23 cellular contexts compared by ENCODE assay signal in genomic region chr2:50148632-50149031, GRCh38.
"Had no signal": no experiment of that assay in that cellular context is flagged by ENCODE, and none has a peak within 500 bp of the region (broad histone marks: within the 10 kb centered on the region; RNA-seq: fewer than 3 reads in every experiment).

No MANE protein-coding gene starts in this region.

- H3K4me3 ChIP-seq: coronary artery, dorsolateral prefrontal cortex, esophagus squamous epithelium, gastrocnemius medialis, heart left ventricle, hepatocyte, left lung, lower lobe of right lung had no signal

- H3K27ac Mint-ChIP-seq: naive thymus-derived CD4-positive, alpha-beta T cell had no signal

- H3K36me3 ChIP-seq: esophagus squamous epithelium, gastrocnemius medialis, heart left ventricle, left lung, lower lobe of right lung had no signal

- DNase-seq: dermis blood vessel endothelial cell; dorsolateral prefrontal cortex; effector CD4-positive, alpha-beta T cell; effector memory CD4-positive, alpha-beta T cell; erythroblast; esophagus squamous epithelium; foreskin fibroblast; foreskin melanocyte; gastrocnemius medialis; glutamatergic neuron; heart left ventricle; hypothalamus; left cardiac atrium; left lung; left ventricle myocardium superior; lower lobe of right lung; mesenchymal stem cell; midbrain; naive thymus-derived CD4-positive, alpha-beta T cell had no signal

- H3K4me3 Mint-ChIP-seq: naive thymus-derived CD4-positive, alpha-beta T cell had no signal

- ATAC-seq: esophagus mucosa; gastrocnemius medialis; heart left ventricle; left cardiac atrium; left lung; left ventricle myocardium superior; lower lobe of right lung; naive thymus-derived CD4-positive, alpha-beta T cell had no signal

- H3K27ac ChIP-seq: coronary artery, dorsolateral prefrontal cortex, epithelial cell of prostate, esophagus squamous epithelium, gastrocnemius medialis, heart left ventricle, hepatocyte, left lung, lower lobe of right lung had no signal

- H2AFZ ChIP-seq: hepatocyte had no signal

- H3K4me1 ChIP-seq: esophagus squamous epithelium, gastrocnemius medialis, left lung, lower lobe of right lung had no signal

- H3K79me2 ChIP-seq: hepatocyte had no signal

- H3K27me3 Mint-ChIP-seq: naive thymus-derived CD4-positive, alpha-beta T cell had no signal

- H3K9me3 ChIP-seq: esophagus squamous epithelium, gastrocnemius medialis had no signal

- H3K4me2 ChIP-seq: hepatocyte had no signal

- H3K27me3 ChIP-seq: dorsolateral prefrontal cortex, esophagus squamous epithelium, gastrocnemius medialis, heart left ventricle, hepatocyte, left lung had no signal
